Comparison of ENCODE assay signal across 23 cellular contexts in genomic region chr3:9007928-9008327, GRCh38.
"Had no signal": no experiment of that assay in that cellular context is flagged by ENCODE, and none has a peak within 500 bp of the region (broad histone marks: within the 10 kb centered on the region; RNA-seq: fewer than 3 reads in every experiment).

No MANE protein-coding gene starts in this region.

- H3K27ac Mint-ChIP-seq: activated naive CD4-positive, alpha-beta T cell treated with anti-CD3 and anti-CD28 coated beads, Interleukin-2, amount 10 ng/mL, durations not matched to agents 7 days and 5 days; stimulated activated naive CD8-positive, alpha-beta T cell treated with anti-CD3 and anti-CD28 coated beads, Interleukin-15, Interleukin-2, amounts not matched to agents 100 ng/mL and 50 ng/mL, for 24 hours had no signal

- H3K27me3 Mint-ChIP-seq: activated naive CD4-positive, alpha-beta T cell treated with anti-CD3 and anti-CD28 coated beads, Interleukin-2, amount 10 ng/mL, durations not matched to agents 7 days and 5 days; stimulated activated naive CD8-positive, alpha-beta T cell treated with anti-CD3 and anti-CD28 coated beads, Interleukin-15, Interleukin-2, amounts not matched to agents 100 ng/mL and 50 ng/mL, for 24 hours had no signal

- H3K4me3 ChIP-seq: esophagus squamous epithelium, gastroesophageal sphincter, skin epidermis, upper lobe of left lung, vagina had no signal

- H3K9me3 Mint-ChIP-seq: activated naive CD4-positive, alpha-beta T cell treated with anti-CD3 and anti-CD28 coated beads, Interleukin-2, amount 10 ng/mL, durations not matched to agents 7 days and 5 days; naive thymus-derived CD8-positive, alpha-beta T cell; stimulated activated naive CD8-positive, alpha-beta T cell treated with anti-CD3 and anti-CD28 coated beads, Interleukin-15, Interleukin-2, amounts not matched to agents 100 ng/mL and 50 ng/mL, for 24 hours had no signal

- H3K9me3 ChIP-seq: esophagus squamous epithelium, gastroesophageal sphincter, neutrophil, upper lobe of left lung, vagina had no signal

- H3K4me3 Mint-ChIP-seq: activated naive CD4-positive, alpha-beta T cell treated with anti-CD3 and anti-CD28 coated beads, Interleukin-2, amount 10 ng/mL, durations not matched to agents 7 days and 5 days; naive thymus-derived CD8-positive, alpha-beta T cell; stimulated activated naive CD8-positive, alpha-beta T cell treated with anti-CD3 and anti-CD28 coated beads, Interleukin-15, Interleukin-2, amounts not matched to agents 100 ng/mL and 50 ng/mL, for 24 hours had no signal

- H3K27ac ChIP-seq: epithelial cell of prostate, esophagus squamous epithelium, gastroesophageal sphincter, neutrophil, upper lobe of left lung, vagina had no signal

- H3K4me1 ChIP-seq: esophagus squamous epithelium, gastroesophageal sphincter, upper lobe of left lung, vagina had no signal

- H3K36me3 Mint-ChIP-seq: activated naive CD4-positive, alpha-beta T cell treated with anti-CD3 and anti-CD28 coated beads, Interleukin-2, amount 10 ng/mL, durations not matched to agents 7 days and 5 days; naive thymus-derived CD8-positive, alpha-beta T cell had no signal

- DNase-seq: activated CD4-positive, alpha-beta T cell treated with anti-CD3 and anti-CD28 coated beads for 4 hours; activated CD4-positive, alpha-beta T cell treated with anti-CD3 and anti-CD28 coated beads, Interleukin-2, amount 50 U/mL, for 4 hours; activated effector memory CD4-positive, alpha-beta T cell treated with Interleukin-2 at 50 U/mL for 16 hours; activated naive CD4-positive, alpha-beta T cell treated with anti-CD3 and anti-CD28 coated beads, Interleukin-2, amount 10 ng/mL, durations not matched to agents 7 days and 5 days; activated T-cell treated with anti-CD3 and anti-CD28 coated beads for 4 hours; amniotic stem cell; caudate nucleus; esophagus squamous epithelium; head of caudate nucleus; hypothalamus; midbrain; naive thymus-derived CD8-positive, alpha-beta T cell; stimulated activated CD4-positive, alpha-beta T cell treated with anti-CD3 and anti-CD28 coated beads, Interleukin-12 subunit alpha, Interleukin-12 subunit beta, amount 100 ng/mL, for 4 hours; stimulated activated CD4-positive, alpha-beta T cell treated with anti-CD3 and anti-CD28 coated beads, Interleukin-4, amount 100 ng/mL, for 1 hour; substantia nigra; upper lobe of left lung had no signal

- H3K36me3 ChIP-seq: neutrophil, vagina had no signal

- H3K27me3 ChIP-seq: esophagus squamous epithelium, gastroesophageal sphincter, neutrophil, upper lobe of left lung, vagina had no signal

- ATAC-seq: gastroesophageal sphincter; naive thymus-derived CD8-positive, alpha-beta T cell; sciatic nerve had no signal
